ENCODE assay signal across 9 cellular contexts in the genomic region with DNA sequence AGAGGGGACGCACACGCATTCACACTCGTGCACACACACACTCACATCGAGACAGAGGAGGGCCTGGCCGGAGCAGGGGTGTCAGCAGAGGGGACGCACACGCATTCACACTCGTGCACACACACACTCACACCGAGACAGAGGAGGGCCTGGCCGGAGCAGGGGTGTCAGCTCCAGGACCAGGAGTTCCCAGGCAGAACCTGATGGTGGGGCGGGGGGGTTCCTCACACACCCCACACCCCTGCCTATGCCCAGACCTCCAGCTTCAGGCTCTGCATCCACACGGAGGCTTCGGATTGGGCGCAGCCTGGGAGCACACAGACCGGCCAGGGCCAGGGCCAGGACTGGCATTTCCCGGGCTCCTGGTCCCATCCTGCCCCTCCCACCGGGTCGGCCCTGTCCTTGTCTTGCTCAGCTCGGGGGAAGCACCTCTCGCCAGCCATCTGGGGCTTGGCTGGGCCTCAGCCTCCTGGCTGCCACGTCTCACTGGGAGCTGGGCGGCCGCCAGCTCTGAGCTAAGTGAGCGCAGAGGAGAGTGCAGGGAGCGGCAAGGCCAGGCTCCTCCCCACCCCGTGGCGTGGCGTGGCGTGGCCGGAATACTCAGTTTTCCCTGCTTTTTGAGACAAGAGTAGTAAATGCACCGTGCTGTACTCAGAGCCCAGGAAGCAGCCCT. TPM values are rescaled to one million over a fixed set of nuclear protein-coding genes. Genes with fewer than 3 reads are reported as not detected.
DNase-seq lines count a peak whose midpoint lies in the region; TF ChIP-seq lines count a peak whose summit lies in the region.
"Had no signal": no experiment of that assay in that cellular context is flagged by ENCODE, and none has a peak within 500 bp of the region (broad histone marks: within the 10 kb centered on the region; RNA-seq: fewer than 3 reads in every experiment).

No MANE protein-coding gene starts in this region.

- no peak overlapping the region for H2BK15ac ChIP-seq in mesendoderm (replicated peaks; ENCODE audit: low read depth)

- no peak overlapping the region for H2BK120ac ChIP-seq in mesendoderm (ENCODE audit: low read depth, low read length)

- H3K4me1 ChIP-seq in mesendoderm (ENCODE audit: control insufficient read depth, low read depth, low read length): no peaks in the 10 kb centered on the region

- no peak overlapping the region for H4K5ac ChIP-seq in mesendoderm (ENCODE audit: low read length)

- no peaks in the 10 kb centered on the region for H3K27me3 ChIP-seq in mesendoderm (ENCODE audit: insufficient read depth, low read length, poor library complexity)

- H3K4ac ChIP-seq in mesendoderm (ENCODE audit: low read depth, low read length): no peak overlapping the region

- H3K4me3 ChIP-seq in fibroblast of the aortic adventitia (ENCODE audit: low read depth, low read length) (peak overlapping the region; percentile 31), mesendoderm (ENCODE audit: low read length) (no peak overlapping the region)

- no peaks in the 10 kb centered on the region for H3K79me2 ChIP-seq in mesendoderm (ENCODE audit: control insufficient read depth, insufficient read depth, low read length)

- H3K56ac ChIP-seq in mesendoderm (ENCODE audit: low read length): no peak overlapping the region

- no peak overlapping the region for H2AK5ac ChIP-seq in mesendoderm (ENCODE audit: low read length)

- DNase-seq in AG08396 (ENCODE audit: low spot score) (peak; percentile 91), NCI-H226 (peak; percentile 92), fibroblast of the aortic adventitia (ENCODE audit: low read depth) (peak; percentile 96), non-pigmented ciliary epithelial cell (ENCODE audit: low read depth) (peak; percentile 48), mesendoderm (no peak), COLO668 (lab: John Stamatoyannopoulos, UW; ENCODE audit: unreplicated experiment) (no peak)
- DNase-seq in T-helper 2 cell treated with Interferon-gamma antibody and Interleukin-4, amounts not matched to agents 5 μg/mL and 100 μg/mL, for 36 hours (ENCODE audit: low spot score): no peak
- no peak for DNase-seq in stimulated activated CD4-positive, alpha-beta T cell treated with anti-CD3 and anti-CD28 coated beads, Interleukin-15, amount 100 ng/mL, for 24 hours
- DNase-seq: CD4-positive, alpha-beta memory T cell had no signal

- H2BK5ac ChIP-seq in mesendoderm (ENCODE audit: low read length): no peak overlapping the region

- no peaks in the 10 kb centered on the region for H3K36me3 ChIP-seq in mesendoderm (ENCODE audit: control insufficient read depth, insufficient read depth, low read length)

- H3K36me3 Mint-ChIP-seq in T-helper 2 cell treated with Interferon-gamma antibody and Interleukin-4, amounts not matched to agents 5 μg/mL and 100 μg/mL, for 36 hours (ENCODE audit: low read depth): no peaks in the 10 kb centered on the region
- H3K36me3 Mint-ChIP-seq: CD4-positive, alpha-beta memory T cell had no signal

- TF ChIP-seq CTCF in fibroblast of the aortic adventitia (IDR thresholded peaks at IDR 0.05; ENCODE audit: insufficient read depth, low read length): no peak

- H3K9me3 Mint-ChIP-seq in T-helper 2 cell treated with Interferon-gamma antibody and Interleukin-4, amounts not matched to agents 5 μg/mL and 100 μg/mL, for 36 hours: no peaks in the 10 kb centered on the region

- no peak overlapping the region for H3K9ac ChIP-seq in mesendoderm (ENCODE audit: low read length)

- no peak overlapping the region for H3K23ac ChIP-seq in mesendoderm (ENCODE audit: low read length)

- no peak overlapping the region for H3K18ac ChIP-seq in mesendoderm (ENCODE audit: low read length)

- no peak overlapping the region for H3K27ac ChIP-seq in mesendoderm (ENCODE audit: low read depth, low read length)

- no peaks in the 10 kb centered on the region for H3K4me1 Mint-ChIP-seq in T-helper 2 cell treated with Interferon-gamma antibody and Interleukin-4, amounts not matched to agents 5 μg/mL and 100 μg/mL, for 36 hours (ENCODE audit: low read depth)

- no peak overlapping the region for H3K4me3 Mint-ChIP-seq in T-helper 2 cell treated with Interferon-gamma antibody and Interleukin-4, amounts not matched to agents 5 μg/mL and 100 μg/mL, for 36 hours
- H3K4me3 Mint-ChIP-seq: CD4-positive, alpha-beta memory T cell had no signal

- H4K8ac ChIP-seq in mesendoderm (ENCODE audit: low read depth, low read length): no peak overlapping the region

- H3K79me1 ChIP-seq in mesendoderm (ENCODE audit: low read length): no peaks in the 10 kb centered on the region

- no peak overlapping the region for H3K4me2 ChIP-seq in mesendoderm (ENCODE audit: low read length)

- WGBS in mesendoderm (ENCODE audit: extremely low coverage, insufficient coverage, low lambda C conversion rate): no CpG with 5 or more reads among the region's 31 CpGs

- H3K27ac Mint-ChIP-seq in T-helper 2 cell treated with Interferon-gamma antibody and Interleukin-4, amounts not matched to agents 5 μg/mL and 100 μg/mL, for 36 hours: no peak overlapping the region
- H3K27ac Mint-ChIP-seq: CD4-positive, alpha-beta memory T cell had no signal

- H3K27me3 Mint-ChIP-seq in T-helper 2 cell treated with Interferon-gamma antibody and Interleukin-4, amounts not matched to agents 5 μg/mL and 100 μg/mL, for 36 hours (ENCODE audit: low read depth): no peaks in the 10 kb centered on the region

RNA-seq across cellular contexts. Expression of gene ADAMTS2, which starts 31.3 kb away (rescaled TPM):
- 25.8 and 66.6 TPM in 2 replicates for total RNA-seq in fibroblast of the aortic adventitia (ENCODE audit: low replicate concordance)
- 0.59 TPM for polyA plus RNA-seq in mesendoderm (2013, experiment 1 of 2)
- polyA plus RNA-seq in mesendoderm (2013, experiment 2 of 2): 0.83 TPM
- total RNA-seq: CD4-positive, alpha-beta memory T cell had no signal

Comparison
In these comparisons a context has a peak if more than half of its experiments do, and no peak if none do; other contexts are left out.
1. DNase-seq: peak in AG08396 (single experiment), NCI-H226 (single experiment), fibroblast of the aortic adventitia (single experiment) and non-pigmented ciliary epithelial cell (single experiment); none in T-helper 2 cell treated with Interferon-gamma antibody and Interleukin-4, amounts not matched to agents 5 μg/mL and 100 μg/mL, for 36 hours (single experiment), mesendoderm (single experiment), stimulated activated CD4-positive, alpha-beta T cell treated with anti-CD3 and anti-CD28 coated beads, Interleukin-15, amount 100 ng/mL, for 24 hours (single experiment) and COLO668 (single experiment).